Comparison of ENCODE assay signal across 13 cellular contexts in genomic region chr5:58127486-58128220, GRCh38.
A peak's percentile ranks its signal among the peaks of the same experiment; 100 is the strongest.
DNase-seq lines count a peak whose midpoint lies in the region; ATAC-seq, FAIRE-seq and TF ChIP-seq lines count a peak whose summit lies in the region.
"Had no signal": no experiment of that assay in that cellular context is flagged by ENCODE, and none has a peak within 500 bp of the region (broad histone marks: within the 10 kb centered on the region; RNA-seq: fewer than 3 reads in every experiment).

No MANE protein-coding gene starts in this region.

- no peak for ATAC-seq in HG03139 (IDR thresholded peaks at IDR 0.05; ENCODE audit: unreplicated experiment)

- no peaks in the 10 kb centered on the region for H3K9me3 ChIP-seq in stomach
- H3K9me3 ChIP-seq in small intestine (ENCODE audit: control insufficient read depth, low read depth): no peaks in the 10 kb centered on the region
- H3K9me3 ChIP-seq: testis had no signal

- H3K36me3 ChIP-seq in stomach (no peaks in the 10 kb centered on the region), small intestine (ENCODE audit: control insufficient read depth in 2 of 2, insufficient read depth in 2 of 2, low read length in 2 of 2) (no peaks in the 10 kb centered on the region)

- TF ChIP-seq EP300 in stomach (IDR thresholded peaks at IDR 0.05): no peak

- H3K4me3 ChIP-seq in stomach (peak overlapping the region in 1 of 4 donors; percentile 15), small intestine (ENCODE audit: low read depth in 1 of 2, low read length in 2 of 2) (no peak overlapping the region)
- H3K4me3 ChIP-seq: testis had no signal

- DNase-seq in LoVo (ENCODE audit: low spot score) (peak; percentile 14), cerebellar cortex (ENCODE audit: low spot score) (peak; percentile 29), stomach (peak; percentile 37), small intestine (no peak), germinal center (ENCODE audit: low spot score) (no peak)
- DNase-seq in stimulated activated CD4-positive, alpha-beta T cell treated with anti-CD3 and anti-CD28 coated beads, Interleukin-15, amount 100 ng/mL, for 24 hours: no peak
- DNase-seq: activated CD4-positive, alpha-beta memory T cell treated with anti-CD3 and anti-CD28 coated beads, Interleukin-2, amount 10 ng/mL, durations not matched to agents 7 days and 5 days; GDM1; NCI-H1092; NCI-H2171 treated with DMSO at 0.1 percent for 48 hours; testis had no signal

- peaks cover 0 to 15% (median 9%) of the 10 kb centered on the region in 4 donors for H3K4me1 ChIP-seq in stomach
- no peaks in the 10 kb centered on the region for H3K4me1 ChIP-seq in small intestine (ENCODE audit: control insufficient read depth in 2 of 2, insufficient read depth in 1 of 2, low read depth in 1 of 2, low read length in 1 of 2)
- H3K4me1 ChIP-seq: testis had no signal

- 20 to 48% (median 37%) methylated on average over 11 of the region's 11 CpGs for WGBS in stomach, 5 donors
- WGBS in small intestine, 3 donors: 27 to 50% (median 42%) methylated on average over 11 of the region's 11 CpGs

- TF ChIP-seq CTCF in stomach (IDR thresholded peaks at IDR 0.05): no peak

- TF ChIP-seq POLR2A in stomach (IDR thresholded peaks at IDR 0.05): no peak

- intact Hi-C loops in stomach (cut with DNase I; ENCODE audit: low total_unique reads): no loop called here

- H3K27ac ChIP-seq in stomach (peak overlapping the region; percentile 35 to 75 (median 52)), small intestine (ENCODE audit: low read depth in 1 of 2, low read length in 1 of 2) (peak overlapping the region in 1 of 2 donors; percentile 16)
- H3K27ac ChIP-seq: testis had no signal

- H3K27me3 ChIP-seq in stomach (no peaks in the 10 kb centered on the region), small intestine (ENCODE audit: control insufficient read depth in 2 of 2, insufficient read depth in 2 of 2, low read length in 2 of 2) (no peaks in the 10 kb centered on the region)
- H3K27me3 ChIP-seq: testis had no signal

- FAIRE-seq in islet of Langerhans (lab: Jason Lieb, UNC) (peak; percentile 47), small intestine (lab: Jason Lieb, UNC) (no peak)

Comparison
In these comparisons a context has a peak if more than half of its experiments do, and no peak if none do; other contexts are left out.
1. DNase-seq: peak in LoVo (single experiment), cerebellar cortex (single experiment) and stomach (single experiment); none in stimulated activated CD4-positive, alpha-beta T cell treated with anti-CD3 and anti-CD28 coated beads, Interleukin-15, amount 100 ng/mL, for 24 hours (single experiment), small intestine (single experiment) and germinal center (single experiment).